In the genomic region with DNA sequence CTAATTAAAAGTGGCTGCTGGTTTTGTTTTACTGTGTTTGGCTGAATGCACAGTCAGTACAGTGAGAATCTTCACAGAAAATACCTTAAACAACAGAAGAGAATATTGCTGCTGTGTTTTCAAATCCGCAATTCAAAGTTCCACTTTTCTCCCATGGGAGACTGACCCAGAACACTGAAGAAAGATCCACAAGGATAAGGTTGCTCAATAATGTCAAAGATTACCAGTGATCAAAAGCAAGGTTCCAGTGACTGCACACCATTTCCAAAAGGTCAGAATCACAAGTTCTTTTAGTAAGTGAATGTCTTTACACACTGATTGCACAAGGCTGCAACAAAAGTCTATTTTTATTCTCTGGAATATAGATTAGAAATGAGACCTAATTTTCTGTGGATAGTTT, we compare ENCODE assay signal across 23 cellular contexts.
"Had no signal": no experiment of that assay in that cellular context is flagged by ENCODE, and none has a peak within 500 bp of the region (broad histone marks: within the 10 kb centered on the region; RNA-seq: fewer than 3 reads in every experiment).

No MANE protein-coding gene starts in this region.

- H3K9me3 ChIP-seq: ascending aorta, neutrophil, ovary, psoas muscle, right atrium auricular region, testis, transverse colon had no signal

- H3K36me3 ChIP-seq: adrenal gland, ascending aorta, heart left ventricle, neutrophil, ovary, right atrium auricular region, transverse colon had no signal

- H3K4me3 ChIP-seq: adrenal gland, ascending aorta, heart left ventricle, ovary, psoas muscle, right atrium auricular region, testis, transverse colon had no signal

- ATAC-seq: esophagus mucosa; foreskin keratinocyte; heart left ventricle; left cardiac atrium; naive thymus-derived CD8-positive, alpha-beta T cell; psoas muscle had no signal

- H3K27ac ChIP-seq: adrenal gland, ascending aorta, foreskin keratinocyte, neutrophil, ovary, psoas muscle, right atrium auricular region, testis, transverse colon had no signal

- H3K4me1 ChIP-seq: adrenal gland, ascending aorta, foreskin keratinocyte, psoas muscle, right atrium auricular region, testis, transverse colon had no signal

- DNase-seq: activated CD4-positive, alpha-beta T cell treated with anti-CD3 and anti-CD28 coated beads for 4 hours; activated CD4-positive, alpha-beta T cell treated with anti-CD3 and anti-CD28 coated beads, Interleukin-2, amount 50 U/mL, for 4 hours; activated CD8-positive, alpha-beta memory T cell treated with anti-CD3 and anti-CD28 coated beads for 24 hours; activated effector memory CD4-positive, alpha-beta T cell treated with anti-CD3 and anti-CD28 coated beads, Interleukin-2, amount 50 U/mL, for 16 hours; activated naive CD4-positive, alpha-beta T cell treated with anti-CD3 and anti-CD28 coated beads for 36 hours; activated naive CD8-positive, alpha-beta T cell treated with anti-CD3 and anti-CD28 coated beads for 36 hours; adrenal gland; cortex of kidney; foreskin keratinocyte; heart left ventricle; left cardiac atrium; naive thymus-derived CD8-positive, alpha-beta T cell; ovary; psoas muscle; stimulated activated CD4-positive, alpha-beta T cell treated with anti-CD3 and anti-CD28 coated beads, Interleukin-15, amount 100 ng/mL, for 24 hours; stimulated activated naive CD4-positive, alpha-beta T cell treated with Interleukin-2 at 50 U/mL for 16 hours; T-helper 1 cell; testis; transverse colon had no signal

- H3K27me3 ChIP-seq: adrenal gland, ascending aorta, foreskin keratinocyte, heart left ventricle, neutrophil, right atrium auricular region, testis, transverse colon had no signal
